ENCODE assay signal across 22 cellular contexts in genomic region chr19:41386442-41386841, GRCh38. TPM values are rescaled to one million over a fixed set of nuclear protein-coding genes. Genes with fewer than 3 reads are reported as not detected.
DNase-seq lines count a peak whose midpoint lies in the region; ATAC-seq and TF ChIP-seq lines count a peak whose summit lies in the region.
"Had no signal": no experiment of that assay in that cellular context is flagged by ENCODE, and none has a peak within 500 bp of the region (broad histone marks: within the 10 kb centered on the region; RNA-seq: fewer than 3 reads in every experiment).

No MANE protein-coding gene starts in this region.

- intact Hi-C loops in breast epithelium (cut with DNase I; ENCODE audit: low total_unique reads) (no loop called here), head of caudate nucleus (cut with DNase I) (no loop called here), sciatic nerve (cut with DNase I) (no loop called here)

- no peaks in the 10 kb centered on the region for H3K9me3 ChIP-seq in breast epithelium
- H3K9me3 ChIP-seq: esophagus muscularis mucosa, thoracic aorta had no signal

- POLR2A ChIA-PET in RWPE1 (lab: Yijun Ruan, JAX; ENCODE audit: low non-redundant PET), result interaction anchor here (1.0 kb wide), 1 partner anchor 22 kb away, joined by 3 read pairs; the partner anchor contains the start of gene B9D2

- no peak for TF ChIP-seq POLR2A in breast epithelium (IDR thresholded peaks at IDR 0.05)

- peaks cover 5% of the 10 kb centered on the region for H3K9me3 Mint-ChIP-seq in glutamatergic neuron (ENCODE audit: unreplicated experiment)
- H3K9me3 Mint-ChIP-seq: activated B cell treated with CpG ODN at 0.5 μM for 24 hours; CD4-positive, CD25-positive, alpha-beta regulatory T cell; naive thymus-derived CD4-positive, alpha-beta T cell; stimulated activated memory B cell treated with anti-CD40 and anti-IgM and Interleukin-4, amounts not matched to agents 10 μg/mL and 1 μg/mL and 100 μg/mL, for 72 hours had no signal

- H3K4me1 ChIP-seq in breast epithelium, result no peaks in the 10 kb centered on the region
- H3K4me1 ChIP-seq: esophagus muscularis mucosa, parathyroid adenoma had no signal

- H3K27me3 Mint-ChIP-seq in glutamatergic neuron (ENCODE audit: unreplicated experiment), result peaks cover 2% of the 10 kb centered on the region
- H3K27me3 Mint-ChIP-seq: activated B cell treated with CpG ODN at 0.5 μM for 24 hours; CD4-positive, CD25-positive, alpha-beta regulatory T cell; naive thymus-derived CD4-positive, alpha-beta T cell; stimulated activated memory B cell treated with anti-CD40 and anti-IgM and Interleukin-4, amounts not matched to agents 10 μg/mL and 1 μg/mL and 100 μg/mL, for 72 hours had no signal

- DNase-seq in RWPE1 (ENCODE audit: low spot score), result peak; percentile 55
- DNase-seq in breast epithelium (ENCODE audit: low spot score in 2 of 2), result no peak
- DNase-seq in head of caudate nucleus, result peak in 29 of 42 donors; percentile 10 to 78 (median 39)
- DNase-seq in sciatic nerve (ENCODE audit: low spot score), result no peak
- DNase-seq in glutamatergic neuron, result no peak
- DNase-seq in stimulated activated CD4-positive, alpha-beta T cell treated with anti-CD3 and anti-CD28 coated beads, Interleukin-4, amount 100 ng/mL, for 4 hours, result no peak
- no peak for DNase-seq in activated effector memory CD4-positive, alpha-beta T cell treated with anti-CD3 and anti-CD28 coated beads, Interleukin-2, amount 50 U/mL, for 16 hours
- DNase-seq: activated B cell treated with CpG ODN at 0.5 μM for 24 hours; activated CD4-positive, alpha-beta T cell treated with anti-CD3 and anti-CD28 coated beads, Interleukin-2, amount 50 U/mL, for 48 hours; amygdala; CD4-positive, CD25-positive, alpha-beta regulatory T cell; MM.1S; naive thymus-derived CD4-positive, alpha-beta T cell; NCI-H1417 treated with DMSO at 0.1 percent for 48 hours; NCI-H524; RPMI8226; stimulated activated CD4-positive, alpha-beta T cell treated with anti-CD3 and anti-CD28 coated beads, Interleukin-1b, Interleukin-23, amount 100 ng/mL, for 48 hours had no signal

- H3K4me1 Mint-ChIP-seq in glutamatergic neuron (ENCODE audit: low read depth, unreplicated experiment), result no peaks in the 10 kb centered on the region
- H3K4me1 Mint-ChIP-seq: activated B cell treated with CpG ODN at 0.5 μM for 24 hours; stimulated activated memory B cell treated with anti-CD40 and anti-IgM and Interleukin-4, amounts not matched to agents 10 μg/mL and 1 μg/mL and 100 μg/mL, for 72 hours had no signal

- no peaks in the 10 kb centered on the region for H3K36me3 ChIP-seq in breast epithelium

- no peak overlapping the region for H3K4me3 ChIP-seq in breast epithelium
- H3K4me3 ChIP-seq: esophagus muscularis mucosa, thoracic aorta had no signal

- no peaks in the 10 kb centered on the region for H3K27me3 ChIP-seq in breast epithelium
- H3K27me3 ChIP-seq: esophagus muscularis mucosa had no signal

- H3K27ac ChIP-seq in RWPE1 (peak overlapping the region; percentile 90), breast epithelium (peak overlapping the region; percentile 33 to 70)
- H3K27ac ChIP-seq: esophagus muscularis mucosa, parathyroid adenoma, thoracic aorta had no signal

- H3K27ac Mint-ChIP-seq in glutamatergic neuron (ENCODE audit: unreplicated experiment), result no peak overlapping the region
- H3K27ac Mint-ChIP-seq: activated B cell treated with CpG ODN at 0.5 μM for 24 hours; stimulated activated memory B cell treated with anti-CD40 and anti-IgM and Interleukin-4, amounts not matched to agents 10 μg/mL and 1 μg/mL and 100 μg/mL, for 72 hours had no signal

- no peaks in the 10 kb centered on the region for H3K36me3 Mint-ChIP-seq in glutamatergic neuron (ENCODE audit: unreplicated experiment)

- ATAC-seq in sciatic nerve, result peak; percentile 54
- no peak for ATAC-seq in HG02610 (IDR thresholded peaks at IDR 0.05; ENCODE audit: unreplicated experiment)
- ATAC-seq: naive thymus-derived CD4-positive, alpha-beta T cell; stimulated activated memory B cell treated with anti-CD40 and anti-IgM and Interleukin-4, amounts not matched to agents 10 μg/mL and 1 μg/mL and 100 μg/mL, for 72 hours had no signal

- TF ChIP-seq CTCF in RWPE1 (conservative IDR thresholded peaks at IDR 0.05; ENCODE audit: low read depth) (no peak), breast epithelium (IDR thresholded peaks at IDR 0.05) (no peak), glutamatergic neuron (IDR thresholded peaks at IDR 0.05; ENCODE audit: partially characterized antibody, unreplicated experiment) (no peak)

- CTCF ChIA-PET in RWPE1 (lab: Yijun Ruan, JAX), result no interaction called here

- no peak overlapping the region for H3K4me3 Mint-ChIP-seq in glutamatergic neuron (ENCODE audit: unreplicated experiment)
- H3K4me3 Mint-ChIP-seq: activated B cell treated with CpG ODN at 0.5 μM for 24 hours; CD4-positive, CD25-positive, alpha-beta regulatory T cell; stimulated activated memory B cell treated with anti-CD40 and anti-IgM and Interleukin-4, amounts not matched to agents 10 μg/mL and 1 μg/mL and 100 μg/mL, for 72 hours had no signal

RNA-seq across cellular contexts. Expression of gene TMEM91, which starts 10.1 kb away (rescaled TPM):
- 10 to 100 TPM; 15.7 to 29.2 (median 17.0) TPM for total RNA-seq in breast epithelium
- total RNA-seq in sciatic nerve, result 23.5 TPM
- 52.6 TPM for total RNA-seq in glutamatergic neuron (ENCODE audit: unreplicated experiment)

RNA-seq across cellular contexts. Expression of gene EXOSC5, which starts 10.7 kb away (rescaled TPM):
- total RNA-seq in breast epithelium, result 10 to 100 TPM; 18.2 to 20.6 (median 18.7) TPM
- 12.0 TPM for total RNA-seq in sciatic nerve
- total RNA-seq in glutamatergic neuron (ENCODE audit: unreplicated experiment), result 18.2 TPM

RNA-seq across cellular contexts. Expression of gene BCKDHA, which starts 11.2 kb away (rescaled TPM):
- total RNA-seq in breast epithelium (10 to 100 TPM; 40.3 to 54.6 (median 53.1) TPM), sciatic nerve (24.2 TPM), glutamatergic neuron (ENCODE audit: unreplicated experiment) (11.0 TPM)

RNA-seq across cellular contexts. Expression of gene B9D2, which starts 22.5 kb away (rescaled TPM):
- total RNA-seq in breast epithelium, result 1 to 10 TPM; 4.0 to 7.3 (median 4.3) TPM
- 4.1 TPM for total RNA-seq in sciatic nerve
- total RNA-seq in glutamatergic neuron (ENCODE audit: unreplicated experiment), result 7.6 TPM

RNA-seq across cellular contexts. Expression of gene TGFB1, which starts 32.7 kb away (rescaled TPM):
- 10 to 100 TPM; 12.0 to 21.4 (median 13.4) TPM for total RNA-seq in breast epithelium
- total RNA-seq in sciatic nerve, result 33.7 TPM
- 26.0 TPM for total RNA-seq in glutamatergic neuron (ENCODE audit: unreplicated experiment)

Comparison
In these comparisons a context has a peak if more than half of its experiments do, and no peak if none do; other contexts are left out.
1. DNase-seq: peak in RWPE1 (single experiment) and head of caudate nucleus (29 of 42); none in breast epithelium (0 of 2), sciatic nerve (single experiment), glutamatergic neuron (single experiment), stimulated activated CD4-positive, alpha-beta T cell treated with anti-CD3 and anti-CD28 coated beads, Interleukin-4, amount 100 ng/mL, for 4 hours (0 of 2) and activated effector memory CD4-positive, alpha-beta T cell treated with anti-CD3 and anti-CD28 coated beads, Interleukin-2, amount 50 U/mL, for 16 hours (single experiment).